In genomic region chr4:133969202-133969873, GRCh38 we compare ENCODE assay signal across 11 cellular contexts.
DNase-seq lines count a peak whose midpoint lies in the region; ATAC-seq and TF ChIP-seq lines count a peak whose summit lies in the region.
"Had no signal": no experiment of that assay in that cellular context is flagged by ENCODE, and none has a peak within 500 bp of the region (broad histone marks: within the 10 kb centered on the region; RNA-seq: fewer than 3 reads in every experiment).

No MANE protein-coding gene starts in this region.

- H3K27ac ChIP-seq in cardiac muscle cell = no peak overlapping the region
- H3K27ac ChIP-seq in smooth muscle cell (ENCODE audit: low read depth) = peak overlapping the region; percentile 64
- H3K27ac ChIP-seq: HL-60, pancreas had no signal

- CTCF ChIA-PET in activated naive CD4-positive, alpha-beta T cell treated with anti-CD3 and anti-CD28 coated beads, Interleukin-2, amount 10 ng/mL, durations not matched to agents 7 days and 5 days (lab: Charles Lee) = no interaction called here

- TF ChIP-seq CTCF in cardiac muscle cell (IDR thresholded peaks at IDR 0.05; ENCODE audit: low read depth, low read length) (no peak), smooth muscle cell (IDR thresholded peaks at IDR 0.05; ENCODE audit: borderline replicate concordance, insufficient read depth, poor library complexity, severe bottlenecking) (no peak)

- no peaks in the 10 kb centered on the region for H3K79me2 ChIP-seq in smooth muscle cell (ENCODE audit: low read depth)

- H3K27ac Mint-ChIP-seq in activated naive CD4-positive, alpha-beta T cell treated with anti-CD3 and anti-CD28 coated beads, Interleukin-2, amount 10 ng/mL, durations not matched to agents 7 days and 5 days = no peak overlapping the region

- H3K4me2 ChIP-seq in smooth muscle cell = peak overlapping the region; percentile 63

- no peaks in the 10 kb centered on the region for H3K27me3 ChIP-seq in cardiac muscle cell
- no peaks in the 10 kb centered on the region for H3K27me3 ChIP-seq in smooth muscle cell (ENCODE audit: low read depth)
- H3K27me3 ChIP-seq: pancreas had no signal

- H3K4me3 Mint-ChIP-seq in activated naive CD4-positive, alpha-beta T cell treated with anti-CD3 and anti-CD28 coated beads, Interleukin-2, amount 10 ng/mL, durations not matched to agents 7 days and 5 days = no peak overlapping the region

- H3K4me1 Mint-ChIP-seq in activated naive CD4-positive, alpha-beta T cell treated with anti-CD3 and anti-CD28 coated beads, Interleukin-2, amount 10 ng/mL, durations not matched to agents 7 days and 5 days = no peaks in the 10 kb centered on the region

- H3K9me3 Mint-ChIP-seq in activated naive CD4-positive, alpha-beta T cell treated with anti-CD3 and anti-CD28 coated beads, Interleukin-2, amount 10 ng/mL, durations not matched to agents 7 days and 5 days = peaks cover 7% of the 10 kb centered on the region

- peaks cover 9% of the 10 kb centered on the region for H3F3A ChIP-seq in smooth muscle cell (ENCODE audit: low read depth)

- H3K4me1 ChIP-seq in cardiac muscle cell (ENCODE audit: low read depth) = peaks cover 6% of the 10 kb centered on the region
- H3K4me1 ChIP-seq in smooth muscle cell (ENCODE audit: low read depth) = peaks cover 7% of the 10 kb centered on the region
- H3K4me1 ChIP-seq: pancreas had no signal

- H3K9me3 ChIP-seq in cardiac muscle cell (ENCODE audit: low read depth) (no peaks in the 10 kb centered on the region), smooth muscle cell (replicated peaks; ENCODE audit: low read depth) (no peaks in the 10 kb centered on the region)
- H3K9me3 ChIP-seq: pancreas had no signal

- H2AFZ ChIP-seq in smooth muscle cell (ENCODE audit: low read depth) = peak overlapping the region; percentile 47

- DNase-seq in cardiac muscle cell (ENCODE audit: low read depth in 1 of 2, low spot score in 1 of 2) (peak; percentile 38 to 92), Right ventricle myocardium inferior (ENCODE audit: missing footprints) (no peak), NCI-H748 treated with DMSO at 0.1 percent for 48 hours (lab: John Stamatoyannopoulos, UW) (peak; percentile 75), erythroblast (lab: John Stamatoyannopoulos, UW) (peak; percentile 46 to 48), smooth muscle cell (lab: John Stamatoyannopoulos, UW; ENCODE audit: unreplicated experiment) (peak; percentile 9), DMS114 treated with DMSO at 0.1 percent for 48 hours (lab: John Stamatoyannopoulos, UW; ENCODE audit: unreplicated experiment) (no peak)
- DNase-seq in activated naive CD4-positive, alpha-beta T cell treated with anti-CD3 and anti-CD28 coated beads, Interleukin-2, amount 10 ng/mL, durations not matched to agents 7 days and 5 days = no peak
- DNase-seq: activated CD4-positive, alpha-beta T cell treated with anti-CD3 and anti-CD28 coated beads for 48 hours; pancreas had no signal

- H3K27me3 Mint-ChIP-seq in activated naive CD4-positive, alpha-beta T cell treated with anti-CD3 and anti-CD28 coated beads, Interleukin-2, amount 10 ng/mL, durations not matched to agents 7 days and 5 days = no peaks in the 10 kb centered on the region

- no peak overlapping the region for H3K9ac ChIP-seq in smooth muscle cell (ENCODE audit: low read depth)

- no peaks in the 10 kb centered on the region for H4K20me1 ChIP-seq in smooth muscle cell (ENCODE audit: low read depth)

- no peak for ATAC-seq in Right ventricle myocardium inferior
- no peak for ATAC-seq in HG02763 (IDR thresholded peaks at IDR 0.05; ENCODE audit: unreplicated experiment)
- ATAC-seq: pancreas had no signal

- intact Hi-C loops in Right ventricle myocardium inferior (cut with DNase I) = no loop called here

- H3K36me3 ChIP-seq in cardiac muscle cell (no peaks in the 10 kb centered on the region), smooth muscle cell (ENCODE audit: low read depth) (peaks cover 12% of the 10 kb centered on the region)
- H3K36me3 ChIP-seq: pancreas had no signal

- no peaks in the 10 kb centered on the region for H3K36me3 Mint-ChIP-seq in activated naive CD4-positive, alpha-beta T cell treated with anti-CD3 and anti-CD28 coated beads, Interleukin-2, amount 10 ng/mL, durations not matched to agents 7 days and 5 days

- H3K4me3 ChIP-seq in cardiac muscle cell = no peak overlapping the region
- no peak overlapping the region for H3K4me3 ChIP-seq in smooth muscle cell
- H3K4me3 ChIP-seq: pancreas had no signal

- 47% methylated on average over 4 of the region's 4 CpGs for WGBS in smooth muscle cell (ENCODE audit: low lambda C conversion rate)

- no peak for TF ChIP-seq POLR2A in erythroblast (IDR thresholded peaks at IDR 0.05; ENCODE audit: low read length)

Comparison
In these comparisons a context has a peak if more than half of its experiments do, and no peak if none do; other contexts are left out.
1. DNase-seq: peak in cardiac muscle cell (2 of 2), NCI-H748 treated with DMSO at 0.1 percent for 48 hours (single experiment), erythroblast (2 of 2) and smooth muscle cell (single experiment); none in Right ventricle myocardium inferior (single experiment), DMS114 treated with DMSO at 0.1 percent for 48 hours (single experiment) and activated naive CD4-positive, alpha-beta T cell treated with anti-CD3 and anti-CD28 coated beads, Interleukin-2, amount 10 ng/mL, durations not matched to agents 7 days and 5 days (single experiment).